1 cellular context compared by ENCODE assay signal in the genomic region with DNA sequence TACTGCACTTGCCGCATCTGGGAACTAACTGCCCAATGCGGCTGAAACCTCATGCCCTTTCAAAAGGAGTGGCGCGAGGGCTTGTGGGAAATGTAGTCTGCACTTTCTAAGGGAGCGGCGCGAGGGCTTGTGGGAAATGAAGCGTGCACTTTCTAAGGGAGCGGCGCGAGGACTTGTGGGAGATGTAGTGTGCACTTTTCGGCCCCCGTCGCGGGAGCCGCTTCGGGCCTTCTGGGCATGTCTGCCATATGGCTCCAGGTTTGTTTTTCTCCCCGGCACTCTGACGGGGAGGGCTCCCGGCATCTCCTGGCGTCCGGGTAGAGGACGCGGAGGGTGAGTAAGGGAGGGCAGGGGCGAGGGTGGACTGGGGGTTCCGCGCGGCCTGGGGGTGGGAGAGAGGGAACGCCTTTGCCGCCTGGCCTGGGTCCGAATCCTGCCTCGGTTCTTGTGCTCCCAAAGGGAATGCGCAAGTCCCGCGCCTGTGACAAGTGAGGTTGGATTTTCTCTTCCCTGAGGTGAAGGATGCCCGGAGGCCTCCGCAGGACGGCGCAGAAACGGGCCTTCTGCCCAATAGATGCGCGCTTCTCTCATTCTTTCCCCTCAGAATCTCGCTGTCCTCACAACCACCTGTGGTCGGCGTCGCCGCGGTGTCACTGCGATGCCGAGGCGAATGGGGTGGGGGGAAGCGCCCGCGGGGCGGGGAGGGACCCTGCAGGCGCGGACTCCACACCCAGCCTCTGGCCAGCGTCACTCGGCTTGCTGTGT.
TF ChIP-seq lines count a peak whose summit lies in the region.

Gene ZNF37A (plus strand): TSS at position 180 of the 765 bp plus-strand sequence. CDS start 2,281 bp downstream, outside the sequence.

TF ChIP-seq in K562, 482 proteins besides CTCF, POLR2A, EP300 and RAD21 (continued from another document and continues in another):
- TF ChIP-seq, protein P1, sequence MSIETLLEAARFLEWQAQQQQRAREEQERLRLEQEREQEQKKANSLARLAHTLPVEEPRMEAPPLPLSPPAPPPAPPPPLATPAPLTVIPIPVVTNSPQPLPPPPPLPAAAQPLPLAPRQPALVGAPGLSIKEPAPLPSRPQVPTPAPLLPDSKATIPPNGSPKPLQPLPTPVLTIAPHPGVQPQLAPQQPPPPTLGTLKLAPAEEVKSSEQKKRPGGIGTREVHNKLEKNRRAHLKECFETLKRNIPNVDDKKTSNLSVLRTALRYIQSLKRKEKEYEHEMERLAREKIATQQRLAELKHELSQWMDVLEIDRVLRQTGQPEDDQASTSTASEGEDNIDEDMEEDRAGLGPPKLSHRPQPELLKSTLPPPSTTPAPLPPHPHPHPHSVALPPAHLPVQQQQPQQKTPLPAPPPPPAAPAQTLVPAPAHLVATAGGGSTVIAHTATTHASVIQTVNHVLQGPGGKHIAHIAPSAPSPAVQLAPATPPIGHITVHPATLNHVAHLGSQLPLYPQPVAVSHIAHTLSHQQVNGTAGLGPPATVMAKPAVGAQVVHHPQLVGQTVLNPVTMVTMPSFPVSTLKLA (conservative IDR thresholded peaks at IDR 0.05) = peak; percentile 64 to 74
- no peak for TF ChIP-seq CBFA2T3 (IDR thresholded peaks at IDR 0.05)
- no peak for TF ChIP-seq PTTG1 (tag; IDR thresholded peaks at IDR 0.05; ENCODE audit: low read depth)
- TF ChIP-seq HDAC8 (tag; IDR thresholded peaks at IDR 0.05) = no peak
- 0 out of 2 replicates have a peak, but pooled peaks have one; percentile 34 for TF ChIP-seq BHLHE40 (IDR thresholded peaks at IDR 0.05; ENCODE audit: low read length)
- no peak for TF ChIP-seq HBP1 (CRISPR knock-in tag; IDR thresholded peaks at IDR 0.05)
- TF ChIP-seq, protein P2, sequence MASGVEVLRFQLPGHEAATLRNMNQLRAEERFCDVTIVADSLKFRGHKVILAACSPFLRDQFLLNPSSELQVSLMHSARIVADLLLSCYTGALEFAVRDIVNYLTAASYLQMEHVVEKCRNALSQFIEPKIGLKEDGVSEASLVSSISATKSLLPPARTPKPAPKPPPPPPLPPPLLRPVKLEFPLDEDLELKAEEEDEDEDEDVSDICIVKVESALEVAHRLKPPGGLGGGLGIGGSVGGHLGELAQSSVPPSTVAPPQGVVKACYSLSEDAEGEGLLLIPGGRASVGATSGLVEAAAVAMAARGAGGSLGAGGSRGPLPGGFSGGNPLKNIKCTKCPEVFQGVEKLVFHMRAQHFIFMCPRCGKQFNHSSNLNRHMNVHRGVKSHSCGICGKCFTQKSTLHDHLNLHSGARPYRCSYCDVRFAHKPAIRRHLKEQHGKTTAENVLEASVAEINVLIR (CRISPR knock-in tag; IDR thresholded peaks at IDR 0.05) = 0 out of 2 replicates have a peak, but pooled peaks have one; percentile 9
- TF ChIP-seq CBFA2T2 (conservative IDR thresholded peaks at IDR 0.05) = no peak
- no peak for TF ChIP-seq HOMEZ (CRISPR knock-in tag; IDR thresholded peaks at IDR 0.05)
- TF ChIP-seq ZSCAN29 (IDR thresholded peaks at IDR 0.05) = no peak
- no peak for TF ChIP-seq ZNF77 (CRISPR knock-in tag; IDR thresholded peaks at IDR 0.05)
- TF ChIP-seq, protein P3, sequence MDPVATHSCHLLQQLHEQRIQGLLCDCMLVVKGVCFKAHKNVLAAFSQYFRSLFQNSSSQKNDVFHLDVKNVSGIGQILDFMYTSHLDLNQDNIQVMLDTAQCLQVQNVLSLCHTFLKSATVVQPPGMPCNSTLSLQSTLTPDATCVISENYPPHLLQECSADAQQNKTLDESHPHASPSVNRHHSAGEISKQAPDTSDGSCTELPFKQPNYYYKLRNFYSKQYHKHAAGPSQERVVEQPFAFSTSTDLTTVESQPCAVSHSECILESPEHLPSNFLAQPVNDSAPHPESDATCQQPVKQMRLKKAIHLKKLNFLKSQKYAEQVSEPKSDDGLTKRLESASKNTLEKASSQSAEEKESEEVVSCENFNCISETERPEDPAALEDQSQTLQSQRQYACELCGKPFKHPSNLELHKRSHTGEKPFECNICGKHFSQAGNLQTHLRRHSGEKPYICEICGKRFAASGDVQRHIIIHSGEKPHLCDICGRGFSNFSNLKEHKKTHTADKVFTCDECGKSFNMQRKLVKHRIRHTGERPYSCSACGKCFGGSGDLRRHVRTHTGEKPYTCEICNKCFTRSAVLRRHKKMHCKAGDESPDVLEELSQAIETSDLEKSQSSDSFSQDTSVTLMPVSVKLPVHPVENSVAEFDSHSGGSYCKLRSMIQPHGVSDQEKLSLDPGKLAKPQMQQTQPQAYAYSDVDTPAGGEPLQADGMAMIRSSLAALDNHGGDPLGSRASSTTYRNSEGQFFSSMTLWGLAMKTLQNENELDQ (CRISPR knock-in tag; IDR thresholded peaks at IDR 0.05; ENCODE audit: borderline replicate concordance) = no peak
- TF ChIP-seq JUN (IDR thresholded peaks at IDR 0.05; ENCODE audit: borderline replicate concordance, low read depth, low read length) = 0 out of 2 replicates have a peak, but pooled peaks have one; percentile 8
- TF ChIP-seq JUN (CRISPR knock-in tag; IDR thresholded peaks at IDR 0.05; ENCODE audit: borderline replicate concordance) = no peak
- peak; percentile 52 for TF ChIP-seq TBP (optimal IDR thresholded peaks at IDR 0.05; ENCODE audit: low read depth, low read length)
- peak; percentile 74 for TF ChIP-seq PHF8 (IDR thresholded peaks at IDR 0.05; ENCODE audit: borderline replicate concordance, low read length)
- no peak for TF ChIP-seq PHF21A (IDR thresholded peaks at IDR 0.05; ENCODE audit: borderline replicate concordance, low read depth)
- 0 out of 4 replicates have a peak, but pooled peaks of 1 of the 2 experiments have one; percentile 20 for TF ChIP-seq SIN3A (IDR thresholded peaks at IDR 0.05; ENCODE audit: borderline replicate concordance in 2 of 2, control insufficient read depth in 1 of 2, low read depth in 2 of 2, low read length in 2 of 2)
- TF ChIP-seq, protein P4, sequence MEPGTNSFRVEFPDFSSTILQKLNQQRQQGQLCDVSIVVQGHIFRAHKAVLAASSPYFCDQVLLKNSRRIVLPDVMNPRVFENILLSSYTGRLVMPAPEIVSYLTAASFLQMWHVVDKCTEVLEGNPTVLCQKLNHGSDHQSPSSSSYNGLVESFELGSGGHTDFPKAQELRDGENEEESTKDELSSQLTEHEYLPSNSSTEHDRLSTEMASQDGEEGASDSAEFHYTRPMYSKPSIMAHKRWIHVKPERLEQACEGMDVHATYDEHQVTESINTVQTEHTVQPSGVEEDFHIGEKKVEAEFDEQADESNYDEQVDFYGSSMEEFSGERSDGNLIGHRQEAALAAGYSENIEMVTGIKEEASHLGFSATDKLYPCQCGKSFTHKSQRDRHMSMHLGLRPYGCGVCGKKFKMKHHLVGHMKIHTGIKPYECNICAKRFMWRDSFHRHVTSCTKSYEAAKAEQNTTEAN (CRISPR knock-in tag; IDR thresholded peaks at IDR 0.05) = no peak
- no peak for TF ChIP-seq NBN (IDR thresholded peaks at IDR 0.05; ENCODE audit: low read depth)
- TF ChIP-seq ZBTB7A (IDR thresholded peaks at IDR 0.05; ENCODE audit: borderline replicate concordance, control insufficient read depth, low read depth, low read length) = no peak
- TF ChIP-seq TEAD4 (IDR thresholded peaks at IDR 0.05; ENCODE audit: low read length) = no peak
- TF ChIP-seq TEAD4 (CRISPR knock-in tag; IDR thresholded peaks at IDR 0.05; ENCODE audit: borderline replicate concordance) = no peak
- TF ChIP-seq RHOXF2B (CRISPR knock-in tag; conservative IDR thresholded peaks at IDR 0.05) = no peak
- TF ChIP-seq TAF15 (IDR thresholded peaks at IDR 0.05; ENCODE audit: low read depth, low read length) = no peak
- peak; percentile 70 to 77 for TF ChIP-seq NRF1 (conservative IDR thresholded peaks at IDR 0.05 in 1 of 2, IDR thresholded peaks at IDR 0.05 in 1 of 2)
- TF ChIP-seq, protein P5, sequence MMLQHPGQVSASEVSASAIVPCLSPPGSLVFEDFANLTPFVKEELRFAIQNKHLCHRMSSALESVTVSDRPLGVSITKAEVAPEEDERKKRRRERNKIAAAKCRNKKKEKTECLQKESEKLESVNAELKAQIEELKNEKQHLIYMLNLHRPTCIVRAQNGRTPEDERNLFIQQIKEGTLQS (IDR thresholded peaks at IDR 0.05) = no peak
- TF ChIP-seq, protein P5 (CRISPR knock-in tag; conservative IDR thresholded peaks at IDR 0.05) = no peak
- TF ChIP-seq TOE1 (IDR thresholded peaks at IDR 0.05; ENCODE audit: borderline replicate concordance) = no peak
- no peak for TF ChIP-seq TOE1 (CRISPR knock-in tag; IDR thresholded peaks at IDR 0.05; ENCODE audit: borderline replicate concordance, low read depth)
- TF ChIP-seq ZNF740 (CRISPR knock-in tag; IDR thresholded peaks at IDR 0.05) = 0 out of 2 replicates have a peak, but pooled peaks have one; percentile 34
- TF ChIP-seq ZNF740 (tag; IDR thresholded peaks at IDR 0.05) = no peak
- TF ChIP-seq, protein P6, sequence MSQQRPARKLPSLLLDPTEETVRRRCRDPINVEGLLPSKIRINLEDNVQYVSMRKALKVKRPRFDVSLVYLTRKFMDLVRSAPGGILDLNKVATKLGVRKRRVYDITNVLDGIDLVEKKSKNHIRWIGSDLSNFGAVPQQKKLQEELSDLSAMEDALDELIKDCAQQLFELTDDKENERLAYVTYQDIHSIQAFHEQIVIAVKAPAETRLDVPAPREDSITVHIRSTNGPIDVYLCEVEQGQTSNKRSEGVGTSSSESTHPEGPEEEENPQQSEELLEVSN (IDR thresholded peaks at IDR 0.05; ENCODE audit: borderline replicate concordance in 1 of 2, extremely low read depth in 1 of 2, insufficient read depth in 1 of 2, insufficient read length in 1 of 2, low read depth in 1 of 2, low read length in 1 of 2, poor library complexity in 1 of 2, severe bottlenecking in 1 of 2) = peak; percentile 63 to 86
- no peak for TF ChIP-seq RBM39 (optimal IDR thresholded peaks at IDR 0.05; ENCODE audit: low read depth, low read length)
- TF ChIP-seq L3MBTL2 (IDR thresholded peaks at IDR 0.05) = peak; percentile 83
- TF ChIP-seq ARNT (IDR thresholded peaks at IDR 0.05) = peak; percentile 20 to 73; a peak in 2 of 4 replicates
- TF ChIP-seq POLR2B (IDR thresholded peaks at IDR 0.05; ENCODE audit: low read depth, partially characterized antibody) = no peak
- TF ChIP-seq, protein P7, sequence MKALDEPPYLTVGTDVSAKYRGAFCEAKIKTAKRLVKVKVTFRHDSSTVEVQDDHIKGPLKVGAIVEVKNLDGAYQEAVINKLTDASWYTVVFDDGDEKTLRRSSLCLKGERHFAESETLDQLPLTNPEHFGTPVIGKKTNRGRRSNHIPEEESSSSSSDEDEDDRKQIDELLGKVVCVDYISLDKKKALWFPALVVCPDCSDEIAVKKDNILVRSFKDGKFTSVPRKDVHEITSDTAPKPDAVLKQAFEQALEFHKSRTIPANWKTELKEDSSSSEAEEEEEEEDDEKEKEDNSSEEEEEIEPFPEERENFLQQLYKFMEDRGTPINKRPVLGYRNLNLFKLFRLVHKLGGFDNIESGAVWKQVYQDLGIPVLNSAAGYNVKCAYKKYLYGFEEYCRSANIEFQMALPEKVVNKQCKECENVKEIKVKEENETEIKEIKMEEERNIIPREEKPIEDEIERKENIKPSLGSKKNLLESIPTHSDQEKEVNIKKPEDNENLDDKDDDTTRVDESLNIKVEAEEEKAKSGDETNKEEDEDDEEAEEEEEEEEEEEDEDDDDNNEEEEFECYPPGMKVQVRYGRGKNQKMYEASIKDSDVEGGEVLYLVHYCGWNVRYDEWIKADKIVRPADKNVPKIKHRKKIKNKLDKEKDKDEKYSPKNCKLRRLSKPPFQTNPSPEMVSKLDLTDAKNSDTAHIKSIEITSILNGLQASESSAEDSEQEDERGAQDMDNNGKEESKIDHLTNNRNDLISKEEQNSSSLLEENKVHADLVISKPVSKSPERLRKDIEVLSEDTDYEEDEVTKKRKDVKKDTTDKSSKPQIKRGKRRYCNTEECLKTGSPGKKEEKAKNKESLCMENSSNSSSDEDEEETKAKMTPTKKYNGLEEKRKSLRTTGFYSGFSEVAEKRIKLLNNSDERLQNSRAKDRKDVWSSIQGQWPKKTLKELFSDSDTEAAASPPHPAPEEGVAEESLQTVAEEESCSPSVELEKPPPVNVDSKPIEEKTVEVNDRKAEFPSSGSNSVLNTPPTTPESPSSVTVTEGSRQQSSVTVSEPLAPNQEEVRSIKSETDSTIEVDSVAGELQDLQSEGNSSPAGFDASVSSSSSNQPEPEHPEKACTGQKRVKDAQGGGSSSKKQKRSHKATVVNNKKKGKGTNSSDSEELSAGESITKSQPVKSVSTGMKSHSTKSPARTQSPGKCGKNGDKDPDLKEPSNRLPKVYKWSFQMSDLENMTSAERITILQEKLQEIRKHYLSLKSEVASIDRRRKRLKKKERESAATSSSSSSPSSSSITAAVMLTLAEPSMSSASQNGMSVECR (CRISPR knock-in tag; IDR thresholded peaks at IDR 0.05) = no peak
- peak; percentile 41; the same call in 1 of the 2 replicates for TF ChIP-seq TCF7L2 (IDR thresholded peaks at IDR 0.05; ENCODE audit: low read depth, low read length)
- TF ChIP-seq PHF20 (IDR thresholded peaks at IDR 0.05; ENCODE audit: partially characterized antibody) = peak; percentile 50
- TF ChIP-seq GABPA (tag; conservative IDR thresholded peaks at IDR 0.05; ENCODE audit: low read depth) = no peak
- no peak for TF ChIP-seq NCOR1 (IDR thresholded peaks at IDR 0.05)
- TF ChIP-seq ZNF121 (CRISPR knock-in tag; conservative IDR thresholded peaks at IDR 0.05) = no peak
